19 cellular contexts compared by ENCODE assay signal in genomic region chr3:178353292-178353814, GRCh38.
A peak's percentile ranks its signal among the peaks of the same experiment; 100 is the strongest.
DNase-seq lines count a peak whose midpoint lies in the region; ATAC-seq and TF ChIP-seq lines count a peak whose summit lies in the region.
"Had no signal": no experiment of that assay in that cellular context is flagged by ENCODE, and none has a peak within 500 bp of the region (broad histone marks: within the 10 kb centered on the region; RNA-seq: fewer than 3 reads in every experiment).

No MANE protein-coding gene starts in this region.

- H3K4me3 ChIP-seq in A673 (ENCODE audit: low read depth, low read length, poor library complexity, severe bottlenecking) (no peak overlapping the region), GM23248 (no peak overlapping the region), SK-N-MC (peak overlapping the region; percentile 73), fibroblast of the aortic adventitia (ENCODE audit: low read depth, low read length) (no peak overlapping the region), heart right ventricle (no peak overlapping the region)
- H3K4me3 ChIP-seq: ascending aorta, dorsolateral prefrontal cortex, gastrocnemius medialis, lung, transverse colon had no signal

- ATAC-seq in esophagus mucosa (no peak), heart right ventricle (no peak)
- ATAC-seq in stimulated activated naive CD8-positive, alpha-beta T cell treated with anti-CD3 and anti-CD28 coated beads, Interleukin-15, Interleukin-2, amounts not matched to agents 100 U/mL and 50 U/mL, for 24 hours: no peak
- ATAC-seq: gastrocnemius medialis, HCT116, sciatic nerve had no signal

- BruUV-seq in A673 (replicated peaks; lab: Mats Ljungman, UMichigan): no TSS peak

- H3K4me1 ChIP-seq in A673 (ENCODE audit: insufficient read depth, low read length, poor library complexity, severe bottlenecking) (peaks cover 17% of the 10 kb centered on the region), GM23248 (ENCODE audit: insufficient read depth) (peaks cover 41% of the 10 kb centered on the region), heart right ventricle (peaks cover 0 to 27% (median 16%) of the 10 kb centered on the region in 9 donors)

- intact Hi-C loops in A673 (cut with micrococcal nuclease; ENCODE audit: unreplicated experiment): no loop called here
- intact Hi-C loops in heart right ventricle (cut with DNase I): no loop called here

- POLR2A ChIA-PET in A673 (lab: Charles Lee; ENCODE audit: low non-redundant PET): no interaction called here

- H3K27ac ChIP-seq in A673 (ENCODE audit: low read depth, low read length, poor library complexity, severe bottlenecking): no peak overlapping the region
- H3K27ac ChIP-seq in GM23248: no peak overlapping the region
- H3K27ac ChIP-seq in SK-N-MC: peak overlapping the region; percentile 95
- H3K27ac ChIP-seq in heart right ventricle: no peak overlapping the region
- H3K27ac ChIP-seq: ascending aorta, dorsolateral prefrontal cortex, gastrocnemius medialis, transverse colon had no signal

- no peak for TF ChIP-seq CTCF in A673 (conservative IDR thresholded peaks at IDR 0.05; ENCODE audit: low read depth, low read length)
- TF ChIP-seq CTCF in fibroblast of the aortic adventitia (IDR thresholded peaks at IDR 0.05; ENCODE audit: insufficient read depth, low read length): no peak
- TF ChIP-seq CTCF in heart right ventricle (IDR thresholded peaks at IDR 0.05): no peak

- no peak overlapping the region for H3K9ac ChIP-seq in GM23248
- no peak overlapping the region for H3K9ac ChIP-seq in SK-N-MC (ENCODE audit: insufficient read length)

- H3F3A ChIP-seq in GM23248 (ENCODE audit: insufficient read depth): peaks cover 13% of the 10 kb centered on the region; the same call in 1 of the 2 replicates

- in situ Hi-C loops in GM23248 (cut with MboI): no loop called here

- 0 out of 2 replicates have a peak overlapping the region, but pooled peaks have one; percentile 27 for H2AFZ ChIP-seq in GM23248

- H3K9me2 ChIP-seq in GM23248 (ENCODE audit: insufficient read depth): no peaks in the 10 kb centered on the region

- no peaks in the 10 kb centered on the region for H4K20me1 ChIP-seq in GM23248 (ENCODE audit: insufficient read depth)

- no peaks in the 10 kb centered on the region for H3K79me2 ChIP-seq in GM23248 (ENCODE audit: insufficient read depth)

- H3K9me3 ChIP-seq in A673 (ENCODE audit: low read depth, low read length, poor library complexity, severe bottlenecking): peaks cover 4% of the 10 kb centered on the region
- H3K9me3 ChIP-seq in GM23248 (ENCODE audit: low read depth): no peaks in the 10 kb centered on the region
- peaks cover 9% of the 10 kb centered on the region; the same call in 1 of the 2 replicates for H3K9me3 ChIP-seq in SK-N-MC (ENCODE audit: low read depth, low read length)
- peaks cover 0 to 11% (median 0%) of the 10 kb centered on the region in 11 donors for H3K9me3 ChIP-seq in heart right ventricle
- H3K9me3 ChIP-seq: ascending aorta, gastrocnemius medialis, transverse colon had no signal

- peak; percentile 15 for DNase-seq in A673 (ENCODE audit: low spot score)
- peak; percentile 50 for DNase-seq in GM23248
- DNase-seq in SK-N-MC (ENCODE audit: low read depth, low spot score): peak; percentile 55
- DNase-seq in fibroblast of the aortic adventitia (ENCODE audit: low read depth): peak; percentile 65
- DNase-seq in A172 (ENCODE audit: low spot score): no peak
- DNase-seq in heart right ventricle: no peak
- DNase-seq in stimulated activated naive CD8-positive, alpha-beta T cell treated with anti-CD3 and anti-CD28 coated beads, Interleukin-15, Interleukin-2, amounts not matched to agents 100 U/mL and 50 U/mL, for 24 hours: no peak
- DNase-seq: activated gamma-delta T cell; dorsolateral prefrontal cortex; gastrocnemius medialis; NCI-H526; stimulated activated CD4-positive, alpha-beta T cell treated with anti-CD3 and anti-CD28 coated beads, Interleukin-4, amount 100 ng/mL, for 4 hours; T-helper 1 cell; transverse colon had no signal

- CTCF ChIA-PET in A673 (lab: Charles Lee): no interaction called here

- peak overlapping the region; percentile 70 for H3K4me2 ChIP-seq in GM23248 (ENCODE audit: unreplicated experiment)

- H3K36me3 ChIP-seq in A673 (ENCODE audit: insufficient read depth, low read length, poor library complexity, severe bottlenecking) (no peaks in the 10 kb centered on the region), GM23248 (ENCODE audit: low read depth) (no peaks in the 10 kb centered on the region), SK-N-MC (ENCODE audit: insufficient read depth, low read length) (no peaks in the 10 kb centered on the region; the same call in 1 of the 2 replicates), heart right ventricle (no peaks in the 10 kb centered on the region)
- H3K36me3 ChIP-seq: ascending aorta, gastrocnemius medialis, transverse colon had no signal

- H3K27me3 ChIP-seq in A673 (replicated peaks; ENCODE audit: insufficient read depth, low read depth, low read length, poor library complexity) (no peaks in the 10 kb centered on the region), GM23248 (replicated peaks; ENCODE audit: insufficient read depth) (no peaks in the 10 kb centered on the region), heart right ventricle (no peaks in the 10 kb centered on the region)
- H3K27me3 ChIP-seq: ascending aorta, dorsolateral prefrontal cortex, gastrocnemius medialis, transverse colon had no signal

Comparison
In these comparisons a context has a peak if more than half of its experiments do, and no peak if none do; other contexts are left out.
1. DNase-seq: peak in A673 (single experiment), GM23248 (single experiment), SK-N-MC (single experiment) and fibroblast of the aortic adventitia (single experiment); none in A172 (single experiment), heart right ventricle (0 of 2) and stimulated activated naive CD8-positive, alpha-beta T cell treated with anti-CD3 and anti-CD28 coated beads, Interleukin-15, Interleukin-2, amounts not matched to agents 100 U/mL and 50 U/mL, for 24 hours (single experiment).